ENCODE assay signal across 21 cellular contexts in the genomic region with DNA sequence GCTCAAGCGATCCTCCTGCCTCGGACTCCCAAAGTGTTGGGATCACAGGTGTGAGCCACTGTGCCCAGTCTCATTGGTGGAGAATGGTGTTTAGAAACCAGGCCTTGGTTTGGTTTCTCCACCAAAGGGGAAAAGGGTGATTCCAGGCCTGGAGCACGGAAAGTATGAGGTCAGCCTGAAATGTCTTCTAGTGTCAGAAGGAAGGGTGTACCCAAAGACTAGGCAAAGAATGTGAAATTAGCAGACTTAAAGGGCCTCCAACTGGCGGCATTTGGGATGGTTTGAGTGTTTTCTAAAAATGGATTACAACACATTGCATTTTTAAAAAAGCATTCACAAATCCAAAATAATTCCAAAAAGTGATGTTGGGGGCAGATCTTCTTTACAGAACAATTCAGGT.
"Had no signal": no experiment of that assay in that cellular context is flagged by ENCODE, and none has a peak within 500 bp of the region (broad histone marks: within the 10 kb centered on the region; RNA-seq: fewer than 3 reads in every experiment).

No MANE protein-coding gene starts in this region.

- H3K4me1 ChIP-seq: upper lobe of right lung, vagina had no signal

- H3K36me3 ChIP-seq: gastroesophageal sphincter, neutrophil, spleen, tibial nerve, upper lobe of right lung, vagina had no signal

- H3K9me3 ChIP-seq: gastroesophageal sphincter, mucosa of descending colon, neutrophil, spleen, testis, tibial nerve, upper lobe of right lung, vagina had no signal

- H3K27me3 ChIP-seq: gastroesophageal sphincter, testis, tibial nerve, vagina had no signal

- H3K4me3 ChIP-seq: gastroesophageal sphincter, mucosa of descending colon, spleen, testis, tibial nerve, upper lobe of right lung, vagina had no signal

- H3K4me1 Mint-ChIP-seq: naive thymus-derived CD8-positive, alpha-beta T cell; stimulated activated naive CD8-positive, alpha-beta T cell treated with anti-CD3 and anti-CD28 coated beads, Interleukin-15, amount 100 ng/mL, for 72 hours had no signal

- DNase-seq: effector CD4-positive, alpha-beta T cell; endodermal cell; erythroblast; foreskin fibroblast; glutamatergic neuron; islet precursor cell; mammary epithelial cell; mucosa of descending colon; naive thymus-derived CD8-positive, alpha-beta T cell; posterior cingulate gyrus; spleen; stimulated activated CD4-positive, alpha-beta T cell treated with anti-CD3 and anti-CD28 coated beads, Interleukin-2, amount 100 ng/mL, for 24 hours; stimulated activated CD4-positive, alpha-beta T cell treated with anti-CD3 and anti-CD28 coated beads, Interleukin-4, amount 100 ng/mL, for 4 hours; stimulated activated naive B cell treated with anti-CD40 and anti-IgM and Interleukin-4, amounts not matched to agents 10 μg/mL and 1 μg/mL and 100 μg/mL, for 72 hours; stimulated activated naive CD8-positive, alpha-beta T cell treated with anti-CD3 and anti-CD28 coated beads, Interleukin-15, amount 100 ng/mL, for 72 hours; testis; upper lobe of right lung had no signal

- H3K9me3 Mint-ChIP-seq: endodermal cell; naive thymus-derived CD8-positive, alpha-beta T cell; stimulated activated naive B cell treated with anti-CD40 and anti-IgM and Interleukin-4, amounts not matched to agents 10 μg/mL and 1 μg/mL and 100 μg/mL, for 72 hours; stimulated activated naive CD8-positive, alpha-beta T cell treated with anti-CD3 and anti-CD28 coated beads, Interleukin-15, amount 100 ng/mL, for 72 hours had no signal

- H3K4me3 Mint-ChIP-seq: endodermal cell; naive thymus-derived CD8-positive, alpha-beta T cell; stimulated activated naive B cell treated with anti-CD40 and anti-IgM and Interleukin-4, amounts not matched to agents 10 μg/mL and 1 μg/mL and 100 μg/mL, for 72 hours; stimulated activated naive CD8-positive, alpha-beta T cell treated with anti-CD3 and anti-CD28 coated beads, Interleukin-15, amount 100 ng/mL, for 72 hours had no signal

- H3K27ac ChIP-seq: gastroesophageal sphincter, neutrophil, spleen, testis, tibial nerve, upper lobe of right lung, vagina had no signal

- H3K27ac Mint-ChIP-seq: endodermal cell; naive thymus-derived CD8-positive, alpha-beta T cell; stimulated activated naive B cell treated with anti-CD40 and anti-IgM and Interleukin-4, amounts not matched to agents 10 μg/mL and 1 μg/mL and 100 μg/mL, for 72 hours had no signal

- H3K36me3 Mint-ChIP-seq: naive thymus-derived CD8-positive, alpha-beta T cell; stimulated activated naive B cell treated with anti-CD40 and anti-IgM and Interleukin-4, amounts not matched to agents 10 μg/mL and 1 μg/mL and 100 μg/mL, for 72 hours had no signal
